Comparison of ENCODE assay signal across 22 cellular contexts in the genomic region with DNA sequence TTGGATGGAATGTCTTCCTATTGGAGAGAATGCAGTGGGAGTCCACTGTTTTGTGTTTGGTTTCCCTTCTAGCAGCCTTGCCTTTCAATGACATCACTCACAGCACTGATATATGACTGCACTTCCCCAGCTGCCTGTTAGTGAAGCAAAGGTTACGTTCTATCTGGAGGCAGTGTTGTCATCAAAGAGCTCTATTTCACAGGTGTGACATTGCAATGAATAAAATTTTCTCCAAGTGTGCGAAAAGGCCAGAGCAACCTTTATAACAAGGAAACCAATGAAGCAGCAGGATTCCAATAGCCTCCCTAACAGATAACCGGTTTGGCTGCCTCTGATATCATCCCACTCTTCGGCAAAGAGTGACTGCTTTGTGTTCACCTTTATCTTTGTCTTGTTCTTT.
DNase-seq lines count a peak whose midpoint lies in the region; ATAC-seq and TF ChIP-seq lines count a peak whose summit lies in the region.
"Had no signal": no experiment of that assay in that cellular context is flagged by ENCODE, and none has a peak within 500 bp of the region (broad histone marks: within the 10 kb centered on the region; RNA-seq: fewer than 3 reads in every experiment).

No MANE protein-coding gene starts in this region.

- H3K4ac ChIP-seq in trophoblast cell (ENCODE audit: low read depth, low read length): no peak overlapping the region

- 45% methylated on average over 4 of the region's 4 CpGs for WGBS in hepatocyte (ENCODE audit: low lambda C conversion rate, missing lambda C conversion rate)
- WGBS in trophoblast cell (ENCODE audit: extremely low coverage, insufficient coverage, insufficient read length): no CpG with 5 or more reads among the region's 4 CpGs

- H3K4me3 ChIP-seq in hepatocyte (no peak overlapping the region), trophoblast cell (ENCODE audit: low read depth, low read length) (no peak overlapping the region)
- H3K4me3 ChIP-seq: ascending aorta, BLaER1, GM23248, left lung, prostate gland, upper lobe of right lung had no signal

- DNase-seq in HT-29 (ENCODE audit: low spot score) (peak; percentile 70), NCI-H510A (lab: John Stamatoyannopoulos, UW) (peak; percentile 30), hepatocyte (ENCODE audit: low spot score) (peak; percentile 24), trophoblast cell (peak; percentile 70 to 84), NOMO-1 treated with DMSO at 0.1 percent for 48 hours (lab: John Stamatoyannopoulos, UW; ENCODE audit: unreplicated experiment) (no peak)
- no peak for DNase-seq in stimulated activated CD4-positive, alpha-beta T cell treated with anti-CD3 and anti-CD28 coated beads, Interleukin-1b, Interleukin-23, amount 100 ng/mL, for 48 hours
- DNase-seq: activated CD4-positive, alpha-beta memory T cell treated with anti-CD3 and anti-CD28 coated beads for 36 hours; activated CD4-positive, CD25-positive, alpha-beta regulatory T cell treated with anti-CD3 and anti-CD28 coated beads, Interleukin-2, amount 50 U/mL, for 72 hours; activated T-cell treated with anti-CD3 and anti-CD28 coated beads, Interleukin-2, amount 50 U/mL, for 72 hours; GM23248; KG1; left lung; MM.1S; naive B cell; NCI-H2107; stimulated activated naive CD4-positive, alpha-beta T cell; upper lobe of right lung had no signal

- H3K36me3 ChIP-seq in hepatocyte (replicated peaks; ENCODE audit: insufficient read depth, low read depth): no peaks in the 10 kb centered on the region
- H3K36me3 ChIP-seq in trophoblast cell (ENCODE audit: control insufficient read depth in 1 of 2, insufficient read depth in 2 of 2, low read length in 2 of 2): no peaks in the 10 kb centered on the region
- H3K36me3 ChIP-seq: ascending aorta, BLaER1, left lung, prostate gland, upper lobe of right lung had no signal

- no peak overlapping the region for H2BK5ac ChIP-seq in trophoblast cell (ENCODE audit: low read depth, low read length, poor library complexity)

- no peaks in the 10 kb centered on the region for H4K20me1 ChIP-seq in hepatocyte (ENCODE audit: insufficient read depth, poor library complexity, severe bottlenecking)
- H4K20me1 ChIP-seq: BLaER1 had no signal

- H4K12ac ChIP-seq in trophoblast cell (ENCODE audit: low read depth, low read length): no peak overlapping the region

- H2BK12ac ChIP-seq in trophoblast cell (ENCODE audit: low read length): no peak overlapping the region

- no peak overlapping the region for H2AFZ ChIP-seq in hepatocyte
- no peak overlapping the region for H2AFZ ChIP-seq in trophoblast cell (ENCODE audit: insufficient read depth, low read length, poor library complexity)
- H2AFZ ChIP-seq: GM23248 had no signal

- H3K79me2 ChIP-seq in hepatocyte: no peaks in the 10 kb centered on the region
- H3K79me2 ChIP-seq in trophoblast cell (ENCODE audit: control insufficient read depth, insufficient read depth, low read length, poor library complexity): no peaks in the 10 kb centered on the region

- H3K23ac ChIP-seq in trophoblast cell (ENCODE audit: low read length): no peak overlapping the region

- no peak overlapping the region for H3K18ac ChIP-seq in trophoblast cell (ENCODE audit: low read length)

- H3K9me3 ChIP-seq in hepatocyte (ENCODE audit: low read depth) (no peaks in the 10 kb centered on the region), trophoblast cell (ENCODE audit: insufficient read depth, low read depth, low read length) (no peaks in the 10 kb centered on the region)
- H3K9me3 ChIP-seq: ascending aorta, BLaER1, left lung, prostate gland, upper lobe of right lung had no signal

- ATAC-seq in HG03159 (IDR thresholded peaks at IDR 0.05; ENCODE audit: unreplicated experiment): no peak
- ATAC-seq: activated T-cell treated with anti-CD3 and anti-CD28 coated beads, Interleukin-2, amount 50 U/mL, for 72 hours; left lung; Right ventricle myocardium inferior; upper lobe of right lung had no signal

- H3K4me1 ChIP-seq in hepatocyte (ENCODE audit: insufficient read depth): peaks cover 8% of the 10 kb centered on the region
- H3K4me1 ChIP-seq in trophoblast cell (ENCODE audit: control insufficient read depth in 1 of 2, insufficient read depth in 2 of 2, low read length in 2 of 2): peaks cover 0 to 7% of the 10 kb centered on the region in 2 experiments
- H3K4me1 ChIP-seq: ascending aorta, BLaER1, left lung, prostate gland, upper lobe of right lung had no signal

- H2AK5ac ChIP-seq in trophoblast cell (ENCODE audit: low read length): no peak overlapping the region

- no peak overlapping the region for H2BK120ac ChIP-seq in trophoblast cell (ENCODE audit: insufficient read depth, low read length, poor library complexity)

- peak overlapping the region; percentile 33 for H3K27ac ChIP-seq in hepatocyte
- H3K27ac ChIP-seq in trophoblast cell (ENCODE audit: low read depth, low read length): no peak overlapping the region
- H3K27ac ChIP-seq: ascending aorta, BLaER1, GM23248, left lung, prostate gland, upper lobe of right lung had no signal

- H3K9me2 ChIP-seq in hepatocyte (replicated peaks; ENCODE audit: insufficient read depth): no peaks in the 10 kb centered on the region

- no peak overlapping the region for H3K14ac ChIP-seq in trophoblast cell (ENCODE audit: low read length)

- no peak overlapping the region for H3K9ac ChIP-seq in trophoblast cell (ENCODE audit: low read length)
- H3K9ac ChIP-seq: BLaER1, GM23248 had no signal

- no peak overlapping the region for H3K4me2 ChIP-seq in hepatocyte
- no peak overlapping the region for H3K4me2 ChIP-seq in trophoblast cell (ENCODE audit: low read length)
- H3K4me2 ChIP-seq: BLaER1 had no signal

- H4K8ac ChIP-seq in trophoblast cell (ENCODE audit: low read depth, low read length): no peak overlapping the region

- H3K79me1 ChIP-seq in trophoblast cell (ENCODE audit: low read length): no peaks in the 10 kb centered on the region

- no peaks in the 10 kb centered on the region for H3K27me3 ChIP-seq in hepatocyte
- H3K27me3 ChIP-seq in trophoblast cell (ENCODE audit: insufficient read depth, low read length): no peaks in the 10 kb centered on the region
- H3K27me3 ChIP-seq: ascending aorta, BLaER1, left lung, upper lobe of right lung had no signal

- no peak for TF ChIP-seq CTCF in hepatocyte (IDR thresholded peaks at IDR 0.05; ENCODE audit: poor library complexity)

- no peak overlapping the region for H4K91ac ChIP-seq in trophoblast cell (ENCODE audit: low read depth, low read length)

Comparison
In these comparisons a context has a peak if more than half of its experiments do, and no peak if none do; other contexts are left out.
1. DNase-seq: peak in HT-29 (single experiment), NCI-H510A (single experiment), hepatocyte (single experiment) and trophoblast cell (2 of 2); none in NOMO-1 treated with DMSO at 0.1 percent for 48 hours (single experiment) and stimulated activated CD4-positive, alpha-beta T cell treated with anti-CD3 and anti-CD28 coated beads, Interleukin-1b, Interleukin-23, amount 100 ng/mL, for 48 hours (single experiment).